ENCODE assay signal across 9 cellular contexts in the genomic region with DNA sequence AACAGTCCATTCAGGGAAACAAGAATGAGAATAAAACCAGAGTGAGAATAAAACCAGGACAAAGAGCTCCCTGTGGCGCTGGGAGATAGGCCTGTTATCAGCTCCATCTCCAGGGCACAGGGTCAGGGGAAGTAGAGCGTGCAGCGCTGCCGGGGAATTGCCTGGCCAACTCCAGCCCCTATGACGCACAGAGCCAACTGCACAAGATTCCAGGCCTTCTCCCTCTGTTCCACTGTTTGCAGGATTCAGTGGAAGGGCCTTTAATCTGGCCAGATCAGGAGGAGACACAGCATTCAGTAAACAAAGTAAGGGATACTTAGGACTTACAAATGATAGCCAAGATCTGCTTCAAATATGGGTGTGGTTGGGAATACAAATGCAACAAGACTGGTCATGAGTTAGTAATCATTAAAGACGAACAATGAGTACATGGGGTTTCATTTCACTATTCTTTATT. TPM values are rescaled to one million over a fixed set of nuclear protein-coding genes. Genes with fewer than 3 reads are reported as not detected.
DNase-seq lines count a peak whose midpoint lies in the region; ATAC-seq and TF ChIP-seq lines count a peak whose summit lies in the region.
"Had no signal": no experiment of that assay in that cellular context is flagged by ENCODE, and none has a peak within 500 bp of the region (broad histone marks: within the 10 kb centered on the region; RNA-seq: fewer than 3 reads in every experiment).

No MANE protein-coding gene starts in this region.

- DNase-seq in CMK (ENCODE audit: low read depth) (peak; percentile 25), foreskin keratinocyte (peak in 1 of 2 donors; percentile 54), pons (ENCODE audit: low spot score) (peak; percentile 49), NCI-H524 treated with DMSO at 0.1 percent for 48 hours (lab: John Stamatoyannopoulos, UW) (no peak), NCI-H524 (lab: John Stamatoyannopoulos, UW) (no peak)
- no peak for DNase-seq in activated naive CD4-positive, alpha-beta T cell (lab: John Stamatoyannopoulos, UW)
- DNase-seq: activated CD4-positive, alpha-beta T cell treated with anti-CD3 and anti-CD28 coated beads for 48 hours had no signal

- no peaks in the 10 kb centered on the region for H3K27me3 ChIP-seq in foreskin keratinocyte

- H3K27ac ChIP-seq in foreskin keratinocyte, result peak overlapping the region; percentile 81

- H3K4me1 ChIP-seq in foreskin keratinocyte, result peaks cover 31% of the 10 kb centered on the region

- TF ChIP-seq CTCF in foreskin keratinocyte (conservative IDR thresholded peaks at IDR 0.05), result no peak

- peak; percentile 88 for ATAC-seq in SK-N-SH treated with all-trans-retinoic acid at 6 μM for 48 hours
- peak; percentile 37 for ATAC-seq in foreskin keratinocyte
- ATAC-seq in GM18868 (IDR thresholded peaks at IDR 0.05; ENCODE audit: unreplicated experiment), result no peak

TF ChIP-seq in SK-N-SH treated with all-trans-retinoic acid at 6 μM for 48 hours, 23 proteins besides CTCF, POLR2A, EP300 and RAD21:
- TF ChIP-seq GLIS3 (CRISPR knock-in tag; IDR thresholded peaks at IDR 0.05) (peak; percentile 93; the same call in 1 of the 2 replicates), RARB (CRISPR knock-in tag; IDR thresholded peaks at IDR 0.05) (peak; percentile 72; the same call in 1 of the 2 replicates), ZNF70 (CRISPR knock-in tag; IDR thresholded peaks at IDR 0.05) (peak; percentile 62; the same call in 1 of the 2 replicates), ZNF8 (CRISPR knock-in tag; IDR thresholded peaks at IDR 0.05) (peak; percentile 19; the same call in 1 of the 2 replicates), SNAI2 (CRISPR knock-in tag; IDR thresholded peaks at IDR 0.05) (peak; percentile 92), PPARA (CRISPR knock-in tag; IDR thresholded peaks at IDR 0.05; ENCODE audit: borderline replicate concordance) (no peak), ESRRG (CRISPR knock-in tag; IDR thresholded peaks at IDR 0.05) (0 out of 2 replicates have a peak, but pooled peaks have one; percentile 37), ZNF565 (CRISPR knock-in tag; conservative IDR thresholded peaks at IDR 0.05; ENCODE audit: low read depth) (no peak), OSR1 (CRISPR knock-in tag; IDR thresholded peaks at IDR 0.05) (no peak), ZC3H10 (CRISPR knock-in tag; IDR thresholded peaks at IDR 0.05) (0 out of 2 replicates have a peak, but pooled peaks have one; percentile 29), TCF4 (CRISPR knock-in tag; IDR thresholded peaks at IDR 0.05; ENCODE audit: borderline replicate concordance) (peak; percentile 82; the same call in 1 of the 2 replicates), ZFP3 (CRISPR knock-in tag; IDR thresholded peaks at IDR 0.05) (peak; percentile 85), ZFP30 (CRISPR knock-in tag; IDR thresholded peaks at IDR 0.05) (no peak), CSDC2 (CRISPR knock-in tag; IDR thresholded peaks at IDR 0.05) (peak; percentile 93), ISL1 (CRISPR knock-in tag; IDR thresholded peaks at IDR 0.05) (peak; percentile 20; the same call in 1 of the 2 replicates), ARNTL (CRISPR knock-in tag; IDR thresholded peaks at IDR 0.05; ENCODE audit: borderline replicate concordance, low read depth) (no peak), TOX (CRISPR knock-in tag; IDR thresholded peaks at IDR 0.05; ENCODE audit: borderline replicate concordance) (peak; percentile 55), BACH2 (CRISPR knock-in tag; IDR thresholded peaks at IDR 0.05; ENCODE audit: borderline replicate concordance) (no peak)
- TF ChIP-seq, protein P1, sequence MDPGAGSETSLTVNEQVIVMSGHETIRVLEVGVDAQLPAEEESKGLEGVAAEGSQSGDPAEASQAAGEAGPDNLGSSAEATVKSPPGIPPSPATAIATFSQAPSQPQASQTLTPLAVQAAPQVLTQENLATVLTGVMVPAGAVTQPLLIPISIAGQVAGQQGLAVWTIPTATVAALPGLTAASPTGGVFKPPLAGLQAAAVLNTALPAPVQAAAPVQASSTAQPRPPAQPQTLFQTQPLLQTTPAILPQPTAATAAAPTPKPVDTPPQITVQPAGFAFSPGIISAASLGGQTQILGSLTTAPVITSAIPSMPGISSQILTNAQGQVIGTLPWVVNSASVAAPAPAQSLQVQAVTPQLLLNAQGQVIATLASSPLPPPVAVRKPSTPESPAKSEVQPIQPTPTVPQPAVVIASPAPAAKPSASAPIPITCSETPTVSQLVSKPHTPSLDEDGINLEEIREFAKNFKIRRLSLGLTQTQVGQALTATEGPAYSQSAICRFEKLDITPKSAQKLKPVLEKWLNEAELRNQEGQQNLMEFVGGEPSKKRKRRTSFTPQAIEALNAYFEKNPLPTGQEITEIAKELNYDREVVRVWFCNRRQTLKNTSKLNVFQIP (CRISPR knock-in tag; IDR thresholded peaks at IDR 0.05; ENCODE audit: borderline replicate concordance, low read depth), result 0 out of 2 replicates have a peak, but pooled peaks have one; percentile 50
- TF ChIP-seq, protein P2, sequence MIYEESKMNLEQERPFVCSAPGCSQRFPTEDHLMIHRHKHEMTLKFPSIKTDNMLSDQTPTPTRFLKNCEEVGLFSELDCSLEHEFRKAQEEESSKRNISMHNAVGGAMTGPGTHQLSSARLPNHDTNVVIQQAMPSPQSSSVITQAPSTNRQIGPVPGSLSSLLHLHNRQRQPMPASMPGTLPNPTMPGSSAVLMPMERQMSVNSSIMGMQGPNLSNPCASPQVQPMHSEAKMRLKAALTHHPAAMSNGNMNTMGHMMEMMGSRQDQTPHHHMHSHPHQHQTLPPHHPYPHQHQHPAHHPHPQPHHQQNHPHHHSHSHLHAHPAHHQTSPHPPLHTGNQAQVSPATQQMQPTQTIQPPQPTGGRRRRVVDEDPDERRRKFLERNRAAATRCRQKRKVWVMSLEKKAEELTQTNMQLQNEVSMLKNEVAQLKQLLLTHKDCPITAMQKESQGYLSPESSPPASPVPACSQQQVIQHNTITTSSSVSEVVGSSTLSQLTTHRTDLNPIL (CRISPR knock-in tag; IDR thresholded peaks at IDR 0.05; ENCODE audit: low read depth), result no peak
- TF ChIP-seq, protein P3, sequence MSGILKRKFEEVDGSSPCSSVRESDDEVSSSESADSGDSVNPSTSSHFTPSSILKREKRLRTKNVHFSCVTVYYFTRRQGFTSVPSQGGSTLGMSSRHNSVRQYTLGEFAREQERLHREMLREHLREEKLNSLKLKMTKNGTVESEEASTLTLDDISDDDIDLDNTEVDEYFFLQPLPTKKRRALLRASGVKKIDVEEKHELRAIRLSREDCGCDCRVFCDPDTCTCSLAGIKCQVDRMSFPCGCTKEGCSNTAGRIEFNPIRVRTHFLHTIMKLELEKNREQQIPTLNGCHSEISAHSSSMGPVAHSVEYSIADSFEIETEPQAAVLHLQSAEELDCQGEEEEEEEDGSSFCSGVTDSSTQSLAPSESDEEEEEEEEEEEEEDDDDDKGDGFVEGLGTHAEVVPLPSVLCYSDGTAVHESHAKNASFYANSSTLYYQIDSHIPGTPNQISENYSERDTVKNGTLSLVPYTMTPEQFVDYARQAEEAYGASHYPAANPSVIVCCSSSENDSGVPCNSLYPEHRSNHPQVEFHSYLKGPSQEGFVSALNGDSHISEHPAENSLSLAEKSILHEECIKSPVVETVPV (CRISPR knock-in tag; IDR thresholded peaks at IDR 0.05), result no peak
- TF ChIP-seq, protein P4, sequence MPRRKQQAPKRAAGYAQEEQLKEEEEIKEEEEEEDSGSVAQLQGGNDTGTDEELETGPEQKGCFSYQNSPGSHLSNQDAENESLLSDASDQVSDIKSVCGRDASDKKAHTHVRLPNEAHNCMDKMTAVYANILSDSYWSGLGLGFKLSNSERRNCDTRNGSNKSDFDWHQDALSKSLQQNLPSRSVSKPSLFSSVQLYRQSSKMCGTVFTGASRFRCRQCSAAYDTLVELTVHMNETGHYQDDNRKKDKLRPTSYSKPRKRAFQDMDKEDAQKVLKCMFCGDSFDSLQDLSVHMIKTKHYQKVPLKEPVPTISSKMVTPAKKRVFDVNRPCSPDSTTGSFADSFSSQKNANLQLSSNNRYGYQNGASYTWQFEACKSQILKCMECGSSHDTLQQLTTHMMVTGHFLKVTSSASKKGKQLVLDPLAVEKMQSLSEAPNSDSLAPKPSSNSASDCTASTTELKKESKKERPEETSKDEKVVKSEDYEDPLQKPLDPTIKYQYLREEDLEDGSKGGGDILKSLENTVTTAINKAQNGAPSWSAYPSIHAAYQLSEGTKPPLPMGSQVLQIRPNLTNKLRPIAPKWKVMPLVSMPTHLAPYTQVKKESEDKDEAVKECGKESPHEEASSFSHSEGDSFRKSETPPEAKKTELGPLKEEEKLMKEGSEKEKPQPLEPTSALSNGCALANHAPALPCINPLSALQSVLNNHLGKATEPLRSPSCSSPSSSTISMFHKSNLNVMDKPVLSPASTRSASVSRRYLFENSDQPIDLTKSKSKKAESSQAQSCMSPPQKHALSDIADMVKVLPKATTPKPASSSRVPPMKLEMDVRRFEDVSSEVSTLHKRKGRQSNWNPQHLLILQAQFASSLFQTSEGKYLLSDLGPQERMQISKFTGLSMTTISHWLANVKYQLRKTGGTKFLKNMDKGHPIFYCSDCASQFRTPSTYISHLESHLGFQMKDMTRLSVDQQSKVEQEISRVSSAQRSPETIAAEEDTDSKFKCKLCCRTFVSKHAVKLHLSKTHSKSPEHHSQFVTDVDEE (CRISPR knock-in tag; IDR thresholded peaks at IDR 0.05), result peak; percentile 76
- TF ChIP-seq, protein P5, sequence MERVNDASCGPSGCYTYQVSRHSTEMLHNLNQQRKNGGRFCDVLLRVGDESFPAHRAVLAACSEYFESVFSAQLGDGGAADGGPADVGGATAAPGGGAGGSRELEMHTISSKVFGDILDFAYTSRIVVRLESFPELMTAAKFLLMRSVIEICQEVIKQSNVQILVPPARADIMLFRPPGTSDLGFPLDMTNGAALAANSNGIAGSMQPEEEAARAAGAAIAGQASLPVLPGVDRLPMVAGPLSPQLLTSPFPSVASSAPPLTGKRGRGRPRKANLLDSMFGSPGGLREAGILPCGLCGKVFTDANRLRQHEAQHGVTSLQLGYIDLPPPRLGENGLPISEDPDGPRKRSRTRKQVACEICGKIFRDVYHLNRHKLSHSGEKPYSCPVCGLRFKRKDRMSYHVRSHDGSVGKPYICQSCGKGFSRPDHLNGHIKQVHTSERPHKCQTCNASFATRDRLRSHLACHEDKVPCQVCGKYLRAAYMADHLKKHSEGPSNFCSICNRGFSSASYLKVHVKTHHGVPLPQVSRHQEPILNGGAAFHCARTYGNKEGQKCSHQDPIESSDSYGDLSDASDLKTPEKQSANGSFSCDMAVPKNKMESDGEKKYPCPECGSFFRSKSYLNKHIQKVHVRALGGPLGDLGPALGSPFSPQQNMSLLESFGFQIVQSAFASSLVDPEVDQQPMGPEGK (CRISPR knock-in tag; IDR thresholded peaks at IDR 0.05; ENCODE audit: borderline replicate concordance), result 0 out of 2 replicates have a peak, but pooled peaks have one; percentile 38
TF ChIP-seq in SK-N-SH treated with all-trans-retinoic acid at 6 μM for 48 hours: peak in this region for 15.

RNA-seq across cellular contexts. Expression of a gene that starts 49.4 kb away (rescaled TPM):
- 82.0 and 91.9 TPM in 2 replicates for total RNA-seq in foreskin keratinocyte
- polyA plus RNA-seq in foreskin keratinocyte, result 70.5 and 97.0 TPM in 2 replicates

Comparison
In these comparisons a context has a peak if more than half of its experiments do, and no peak if none do; other contexts are left out.
1. DNase-seq: peak in CMK (single experiment) and pons (single experiment); none in activated naive CD4-positive, alpha-beta T cell (0 of 4), NCI-H524 treated with DMSO at 0.1 percent for 48 hours (single experiment) and NCI-H524 (0 of 2).